ENCODE assay signal across 1 cellular context in genomic region chr3:32815812-32816438, GRCh38.
A peak's percentile ranks its signal among the peaks of the same experiment; 100 is the strongest.
TF ChIP-seq lines count a peak whose summit lies in the region.

No MANE protein-coding gene starts in this region.

TF ChIP-seq in HepG2, 621 proteins besides CTCF, POLR2A, EP300 and RAD21 (continued from another document):
- no peak for TF ChIP-seq SNAPC4 (CRISPR knock-in tag; IDR thresholded peaks at IDR 0.05)
- TF ChIP-seq NR2F6 (IDR thresholded peaks at IDR 0.05): peak; percentile 50
- no peak for TF ChIP-seq NR2F6 (CRISPR knock-in tag; IDR thresholded peaks at IDR 0.05)
- no peak for TF ChIP-seq SRSF1 (optimal IDR thresholded peaks at IDR 0.05; ENCODE audit: low read depth, low read length)
- TF ChIP-seq POLR2G (IDR thresholded peaks at IDR 0.05; ENCODE audit: low read depth, low read length): peak; percentile 83
- peak; percentile 64; the same call in 1 of the 2 replicates for TF ChIP-seq HNF4G (IDR thresholded peaks at IDR 0.05; ENCODE audit: borderline replicate concordance, low read depth, low read length)
- no peak for TF ChIP-seq HNF4G (CRISPR knock-in tag; IDR thresholded peaks at IDR 0.05; ENCODE audit: borderline replicate concordance, low read depth)
- TF ChIP-seq MIXL1 (CRISPR knock-in tag; IDR thresholded peaks at IDR 0.05): 0 out of 2 replicates have a peak, but pooled peaks have one; percentile 8
- 0 out of 2 replicates have a peak, but pooled peaks have one; percentile 9 for TF ChIP-seq KDM3A (CRISPR knock-in tag; IDR thresholded peaks at IDR 0.05; ENCODE audit: low read depth)
- no peak for TF ChIP-seq CSRNP2 (CRISPR knock-in tag; conservative IDR thresholded peaks at IDR 0.05; ENCODE audit: low read depth)
- TF ChIP-seq IKZF4 (CRISPR knock-in tag; IDR thresholded peaks at IDR 0.05; ENCODE audit: borderline replicate concordance, low read depth, not compliant biosample characterization): no peak
- peak; percentile 80; the same call in 1 of the 2 replicates for TF ChIP-seq ZNF263 (CRISPR knock-in tag; IDR thresholded peaks at IDR 0.05)
- TF ChIP-seq AFF4 (CRISPR knock-in tag; IDR thresholded peaks at IDR 0.05): 0 out of 2 replicates have a peak, but pooled peaks have one; percentile 59
- peak; percentile 30; the same call in 1 of the 2 replicates for TF ChIP-seq CREM (IDR thresholded peaks at IDR 0.05)
- TF ChIP-seq CREM (CRISPR knock-in tag; IDR thresholded peaks at IDR 0.05): no peak
- TF ChIP-seq ZNF878 (CRISPR knock-in tag; IDR thresholded peaks at IDR 0.05): 0 out of 2 replicates have a peak, but pooled peaks have one; percentile 22
- no peak for TF ChIP-seq ZNF414 (CRISPR knock-in tag; IDR thresholded peaks at IDR 0.05)
- peak; percentile 21; the same call in 1 of the 2 replicates for TF ChIP-seq ZBTB20 (CRISPR knock-in tag; IDR thresholded peaks at IDR 0.05; ENCODE audit: borderline replicate concordance, low read depth)
- no peak for TF ChIP-seq AHDC1 (CRISPR knock-in tag; IDR thresholded peaks at IDR 0.05; ENCODE audit: borderline replicate concordance)
- peak; percentile 9 for TF ChIP-seq DMAP1 (CRISPR knock-in tag; IDR thresholded peaks at IDR 0.05)
- peak; percentile 23; the same call in 1 of the 2 replicates for TF ChIP-seq HNF4A (CRISPR knock-in tag; IDR thresholded peaks at IDR 0.05)
- peak; percentile 10; the same call in 1 of the 2 replicates for TF ChIP-seq TFAP4 (IDR thresholded peaks at IDR 0.05; ENCODE audit: borderline replicate concordance, low read depth)
- TF ChIP-seq ZEB1 (IDR thresholded peaks at IDR 0.05; ENCODE audit: insufficient replicate concordance, low read depth): no peak
- peak; percentile 59; the same call in 1 of the 2 replicates for TF ChIP-seq SSRP1 (CRISPR knock-in tag; IDR thresholded peaks at IDR 0.05)
- TF ChIP-seq U2AF1 (optimal IDR thresholded peaks at IDR 0.05; ENCODE audit: low read depth, low read length): peak; percentile 16
- TF ChIP-seq ZNF557 (CRISPR knock-in tag; IDR thresholded peaks at IDR 0.05): no peak
- TF ChIP-seq JARID2 (CRISPR knock-in tag; IDR thresholded peaks at IDR 0.05; ENCODE audit: insufficient replicate concordance): no peak
- no peak for TF ChIP-seq ZBTB1 (CRISPR knock-in tag; IDR thresholded peaks at IDR 0.05; ENCODE audit: borderline replicate concordance)
- TF ChIP-seq ZNF430 (CRISPR knock-in tag; IDR thresholded peaks at IDR 0.05): peak; percentile 7; the same call in 1 of the 2 replicates
